In genomic region chr19:46016426-46017094, GRCh38 we compare ENCODE assay signal across 8 cellular contexts. TPM values are rescaled to one million over a fixed set of nuclear protein-coding genes. Genes with fewer than 3 reads are reported as not detected.
DNase-seq lines count a peak whose midpoint lies in the region; ATAC-seq and TF ChIP-seq lines count a peak whose summit lies in the region.

No MANE protein-coding gene starts in this region.

- H3K27ac Mint-ChIP-seq in activated naive CD4-positive, alpha-beta T cell treated with anti-CD3 and anti-CD28 coated beads, Interleukin-2, amount 50 U/mL, for 24 hours: peak overlapping the region; percentile 6

- H3K36me3 Mint-ChIP-seq in activated naive CD4-positive, alpha-beta T cell treated with anti-CD3 and anti-CD28 coated beads, Interleukin-2, amount 50 U/mL, for 24 hours: no peaks in the 10 kb centered on the region

- ATAC-seq in GM18868 (IDR thresholded peaks at IDR 0.05; ENCODE audit: unreplicated experiment): peak; percentile 35
- ATAC-seq in Right ventricle myocardium inferior: peak; percentile 84

- TF ChIP-seq POLR2A in thyroid gland (IDR thresholded peaks at IDR 0.05): peak in 1 of 2 donors; percentile 29

- H3K27me3 Mint-ChIP-seq in activated naive CD4-positive, alpha-beta T cell treated with anti-CD3 and anti-CD28 coated beads, Interleukin-2, amount 50 U/mL, for 24 hours: peaks cover 10% of the 10 kb centered on the region

- CTCF ChIA-PET in SK-N-SH (lab: Yijun Ruan, JAX): interaction anchor here (0.5 to 5.1 kb wide), 35 partner anchors 9 to 658 kb away, joined by 3 to 82 read pairs (median 4); partner anchors contain the start of genes CCDC61, IGFL1 and IGFL4

- H3K4me3 ChIP-seq in Loucy (ENCODE audit: low read length, poor library complexity, severe bottlenecking) (no peak overlapping the region), SK-N-SH (ENCODE audit: low read depth in 2 of 2, low read length in 1 of 2) (peak overlapping the region; percentile 57 to 68), parathyroid adenoma (ENCODE audit: low read depth, low read length) (peak overlapping the region; percentile 64), thyroid gland (replicated peaks in 1 of 3) (peak overlapping the region; percentile 19 to 56 (median 33))

- no peaks in the 10 kb centered on the region for H3F3A ChIP-seq in Loucy (ENCODE audit: low read depth)
- H3F3A ChIP-seq in SK-N-SH (replicated peaks; ENCODE audit: insufficient read depth): peaks cover 20% of the 10 kb centered on the region

- H3K9me3 ChIP-seq in Loucy (ENCODE audit: insufficient read depth, low read depth, low read length) (no peaks in the 10 kb centered on the region), SK-N-SH (no peaks in the 10 kb centered on the region), parathyroid adenoma (ENCODE audit: control insufficient read depth, low read length) (no peaks in the 10 kb centered on the region), thyroid gland (no peaks in the 10 kb centered on the region)

- TF ChIP-seq EP300 in SK-N-SH (IDR thresholded peaks at IDR 0.05; ENCODE audit: borderline replicate concordance in 1 of 2, low read depth in 1 of 2, low read length in 1 of 2): no peak

- H3K27ac ChIP-seq in 22Rv1 (peak overlapping the region; percentile 75), SK-N-SH (ENCODE audit: low read depth in 2 of 2, low read length in 1 of 2) (no peak overlapping the region), parathyroid adenoma (no peak overlapping the region), thyroid gland (no peak overlapping the region)

- no peak overlapping the region for H2AFZ ChIP-seq in Loucy (ENCODE audit: low read length)
- peak overlapping the region; percentile 47; the same call in 1 of the 2 replicates for H2AFZ ChIP-seq in SK-N-SH (ENCODE audit: low read depth)
- H2AFZ ChIP-seq in parathyroid adenoma: peak overlapping the region; percentile 87

- H3K9me3 Mint-ChIP-seq in activated naive CD4-positive, alpha-beta T cell treated with anti-CD3 and anti-CD28 coated beads, Interleukin-2, amount 50 U/mL, for 24 hours: no peaks in the 10 kb centered on the region

- no peaks in the 10 kb centered on the region for H3K79me2 ChIP-seq in Loucy (ENCODE audit: insufficient read depth, low read length)
- no peaks in the 10 kb centered on the region for H3K79me2 ChIP-seq in SK-N-SH (ENCODE audit: insufficient read depth)
- H3K79me2 ChIP-seq in parathyroid adenoma: no peaks in the 10 kb centered on the region

- H3K4me2 ChIP-seq in Loucy (ENCODE audit: low read depth, low read length, poor library complexity, severe bottlenecking): peak overlapping the region; percentile 44
- H3K4me2 ChIP-seq in SK-N-SH: peak overlapping the region; percentile 89
- peak overlapping the region; percentile 88 for H3K4me2 ChIP-seq in parathyroid adenoma (ENCODE audit: low read length)

- H3K36me3 ChIP-seq in Loucy (ENCODE audit: insufficient read depth, low read length) (peaks cover 5% of the 10 kb centered on the region; the same call in 1 of the 2 replicates), SK-N-SH (replicated peaks in 1 of 2; ENCODE audit: control insufficient read depth in 1 of 2, insufficient read depth in 2 of 2, low read length in 1 of 2) (no peaks in the 10 kb centered on the region), parathyroid adenoma (ENCODE audit: control insufficient read depth, insufficient read depth, low read length) (no peaks in the 10 kb centered on the region), thyroid gland (no peaks in the 10 kb centered on the region)

- DNase-seq in SK-N-SH: peak; percentile 94
- DNase-seq in Right ventricle myocardium inferior (ENCODE audit: missing footprints): peak; percentile 90
- DNase-seq in thyroid gland: peak; percentile 74 to 78

- POLR2A ChIA-PET in SK-N-SH (lab: Yijun Ruan, JAX): no interaction called here

- peak; percentile 46 for TF ChIP-seq RAD21 in SK-N-SH (IDR thresholded peaks at IDR 0.05; ENCODE audit: low read length)

- 4% methylated on average over 28 of the region's 48 CpGs for WGBS in SK-N-SH (ENCODE audit: low lambda C conversion rate)
- 1 to 2% methylated on average over 18 to 34 of the region's 48 CpGs for WGBS in thyroid gland, 2 donors

- TF ChIP-seq CTCF in 22Rv1 (IDR thresholded peaks at IDR 0.05) (peak; percentile 87), Loucy (conservative IDR thresholded peaks at IDR 0.05; ENCODE audit: low read length) (peak; percentile 64), SK-N-SH (IDR thresholded peaks at IDR 0.05) (peak; percentile 65), parathyroid adenoma (IDR thresholded peaks at IDR 0.05) (peak; percentile 55), thyroid gland (IDR thresholded peaks at IDR 0.05) (peak; percentile 46 to 96 (median 64))

- peaks cover 21% of the 10 kb centered on the region for H3K4me1 Mint-ChIP-seq in activated naive CD4-positive, alpha-beta T cell treated with anti-CD3 and anti-CD28 coated beads, Interleukin-2, amount 50 U/mL, for 24 hours

- H3K9me2 ChIP-seq in Loucy (replicated peaks; ENCODE audit: low read depth, low read length) (no peaks in the 10 kb centered on the region), SK-N-SH (no peaks in the 10 kb centered on the region)

- H3K4me3 Mint-ChIP-seq in activated naive CD4-positive, alpha-beta T cell treated with anti-CD3 and anti-CD28 coated beads, Interleukin-2, amount 50 U/mL, for 24 hours: peak overlapping the region; percentile 89

- H3K9ac ChIP-seq in Loucy (ENCODE audit: low read depth, low read length, poor library complexity, severe bottlenecking): no peak overlapping the region
- H3K9ac ChIP-seq in SK-N-SH: no peak overlapping the region
- H3K9ac ChIP-seq in parathyroid adenoma: no peak overlapping the region

- no peaks in the 10 kb centered on the region for H3K4me1 ChIP-seq in Loucy (ENCODE audit: insufficient read depth, low read length, poor library complexity, severe bottlenecking)
- peaks cover 0 to 22% of the 10 kb centered on the region in 2 experiments; a peak in 2 of 4 replicates for H3K4me1 ChIP-seq in SK-N-SH (ENCODE audit: control insufficient read depth in 1 of 2, insufficient read depth in 2 of 2, low read depth in 1 of 2, low read length in 1 of 2)
- H3K4me1 ChIP-seq in parathyroid adenoma: peaks cover 12% of the 10 kb centered on the region
- H3K4me1 ChIP-seq in thyroid gland: peaks cover 3 to 21% of the 10 kb centered on the region in 2 donors

- H3K27me3 ChIP-seq in Loucy (ENCODE audit: insufficient read depth, low read length, poor library complexity, severe bottlenecking) (no peaks in the 10 kb centered on the region), SK-N-SH (ENCODE audit: insufficient read depth) (no peaks in the 10 kb centered on the region), parathyroid adenoma (ENCODE audit: control insufficient read depth, insufficient read depth, low read length) (no peaks in the 10 kb centered on the region), thyroid gland (no peaks in the 10 kb centered on the region)

- intact Hi-C loops in Right ventricle myocardium inferior (cut with DNase I): loop anchor here (10.0 kb wide), 1 partner anchor 112 kb away; the partner anchor contains the start of gene MYPOP
- intact Hi-C loops in thyroid gland (cut with DNase I): loop anchor here (10.0 kb wide), 1 partner anchor 122 kb away; no protein-coding TSS in a partner anchor

- H4K20me1 ChIP-seq in Loucy (ENCODE audit: insufficient read depth, low read length, poor library complexity, severe bottlenecking): no peaks in the 10 kb centered on the region
- peaks cover 34% of the 10 kb centered on the region for H4K20me1 ChIP-seq in SK-N-SH (ENCODE audit: insufficient read depth)

TF ChIP-seq in SK-N-SH, 30 proteins besides CTCF, POLR2A, EP300 and RAD21:
- TF ChIP-seq MAX (IDR thresholded peaks at IDR 0.05; ENCODE audit: low read depth) (no peak), SMC3 (IDR thresholded peaks at IDR 0.05; ENCODE audit: low read depth, low read length) (peak; percentile 53), MXI1 (IDR thresholded peaks at IDR 0.05; ENCODE audit: low read depth, low read length) (0 out of 2 replicates have a peak, but pooled peaks have one; percentile 27), TCF12 (IDR thresholded peaks at IDR 0.05) (no peak), TAF1 (IDR thresholded peaks at IDR 0.05; ENCODE audit: borderline replicate concordance, low read depth, low read length) (no peak), IRF3 (IDR thresholded peaks at IDR 0.05; ENCODE audit: low read depth, low read length) (no peak)

RNA-seq across cellular contexts. Expression of gene PGLYRP1, which starts 6.3 kb away (rescaled TPM):
- not detected in 2 replicates for polyA plus RNA-seq in SK-N-SH (2012; rRNA removed)
- polyA plus RNA-seq in SK-N-SH (2012; cell fraction: cytosol; rRNA removed): not detected in 2 replicates
- polyA plus RNA-seq in SK-N-SH (2012; cell fraction: nucleus; rRNA removed): not detected in 2 replicates
- total RNA-seq in Right ventricle myocardium inferior (0.35 TPM), thyroid gland (1 to 10 TPM in 1 of 4 donors, not detected in 3; 2.0 TPM)

RNA-seq across cellular contexts. Expression of gene CCDC61, which starts 21.3 kb away (rescaled TPM):
- 6.8 and 7.6 TPM in 2 replicates for polyA plus RNA-seq in SK-N-SH (2012; rRNA removed)
- polyA plus RNA-seq in SK-N-SH (2012; cell fraction: cytosol; rRNA removed): 2.4 and 4.4 TPM in 2 replicates
- polyA plus RNA-seq in SK-N-SH (2012; cell fraction: nucleus; rRNA removed): 17.0 and 20.6 TPM in 2 replicates
- 8.2 TPM for total RNA-seq in Right ventricle myocardium inferior
- total RNA-seq in thyroid gland: 10 to 100 TPM in 2 of 4 donors, 1 to 10 TPM in 2; 8.5 to 12.4 (median 9.8) TPM

RNA-seq across cellular contexts. Expression of gene IGFL4, which starts 24.2 kb away (rescaled TPM):
- polyA plus RNA-seq in SK-N-SH (2012; rRNA removed): not detected in 2 replicates
- polyA plus RNA-seq in SK-N-SH (2012; cell fraction: cytosol; rRNA removed): not detected in 2 replicates
- polyA plus RNA-seq in SK-N-SH (2012; cell fraction: nucleus; rRNA removed): 0.04 TPM in 2 replicates
- total RNA-seq in Right ventricle myocardium inferior (not detected), thyroid gland (not detected)

RNA-seq across cellular contexts. Expression of gene NOVA2, which starts 42.9 kb away (rescaled TPM):
- polyA plus RNA-seq in SK-N-SH (2012; rRNA removed): 1.3 and 1.9 TPM in 2 replicates
- polyA plus RNA-seq in SK-N-SH (2012; cell fraction: cytosol; rRNA removed): 1.7 and 2.1 TPM in 2 replicates
- 3.6 and 4.1 TPM in 2 replicates for polyA plus RNA-seq in SK-N-SH (2012; cell fraction: nucleus; rRNA removed)
- total RNA-seq in Right ventricle myocardium inferior (5.3 TPM), thyroid gland (1 to 10 TPM; 1.5 to 3.6 (median 2.6) TPM)
